In genomic region chr10:89007129-89007893, GRCh38 we compare ENCODE assay signal across 19 cellular contexts. TPM values are rescaled to one million over a fixed set of nuclear protein-coding genes. Genes with fewer than 3 reads are reported as not detected.
DNase-seq lines count a peak whose midpoint lies in the region; ATAC-seq and TF ChIP-seq lines count a peak whose summit lies in the region.
"Had no signal": no experiment of that assay in that cellular context is flagged by ENCODE, and none has a peak within 500 bp of the region (broad histone marks: within the 10 kb centered on the region; RNA-seq: fewer than 3 reads in every experiment).

No MANE protein-coding gene starts in this region.

- H3K9me3 Mint-ChIP-seq in MCF 10A (ENCODE audit: unreplicated experiment), result no peaks in the 10 kb centered on the region
- H3K9me3 Mint-ChIP-seq in naive thymus-derived CD8-positive, alpha-beta T cell, result no peaks in the 10 kb centered on the region
- H3K9me3 Mint-ChIP-seq: CD8-positive, alpha-beta T cell; HFFc6 had no signal

- H3K36me3 ChIP-seq in breast epithelium (peaks cover 6% of the 10 kb centered on the region), mucosa of descending colon (ENCODE audit: low read depth) (no peaks in the 10 kb centered on the region)
- H3K36me3 ChIP-seq: BE2C had no signal

- ATAC-seq in mucosa of descending colon (peak; percentile 95), HG03354 (IDR thresholded peaks at IDR 0.05; ENCODE audit: poor library complexity, severe bottlenecking, unreplicated experiment) (no peak)
- ATAC-seq in naive thymus-derived CD8-positive, alpha-beta T cell, result no peak
- ATAC-seq: CD8-positive, alpha-beta T cell had no signal

- intact Hi-C loops in MCF 10A (cut with micrococcal nuclease) (no loop called here), breast epithelium (cut with DNase I; ENCODE audit: low total_unique reads) (no loop called here), mucosa of descending colon (cut with DNase I, micrococcal nuclease) (loop anchor here in 1 of 2 donors (10.0 kb wide), 1 partner anchor 173 kb away; no protein-coding TSS in a partner anchor)

- CTCF ChIA-PET in MCF 10A (lab: Yijun Ruan, JAX), result interaction anchor here (0.7 to 2.7 kb wide), 4 partner anchors 9 to 210 kb away, joined by 3 to 15 read pairs (median 4); no protein-coding TSS in a partner anchor

- no peaks in the 10 kb centered on the region for H3K9me3 ChIP-seq in breast epithelium
- H3K9me3 ChIP-seq in mucosa of descending colon, result no peaks in the 10 kb centered on the region
- H3K9me3 ChIP-seq: BE2C had no signal

- H3K4me3 ChIP-seq in breast epithelium, result no peak overlapping the region
- H3K4me3 ChIP-seq in mucosa of descending colon, result no peak overlapping the region
- H3K4me3 ChIP-seq: SK-N-MC had no signal

- H3K27me3 ChIP-seq in breast epithelium, result no peaks in the 10 kb centered on the region
- H3K27me3 ChIP-seq: BE2C had no signal

- POLR2A ChIA-PET in MCF 10A (lab: Yijun Ruan, JAX), result interaction anchor here (0.9 to 6.8 kb wide), 4 partner anchors 10 to 77 kb away, joined by 3 to 41 read pairs (median 5); partner anchors contain the start of gene FAS
- POLR2A ChIA-PET in naive thymus-derived CD8-positive, alpha-beta T cell (lab: Charles Lee), result no interaction called here

- BruUV-seq in MCF 10A (replicated peaks; lab: Mats Ljungman, UMichigan), result no TSS peak

- no peak overlapping the region for H3K4me3 Mint-ChIP-seq in MCF 10A (ENCODE audit: unreplicated experiment)
- no peak overlapping the region for H3K4me3 Mint-ChIP-seq in naive thymus-derived CD8-positive, alpha-beta T cell
- H3K4me3 Mint-ChIP-seq: CD8-positive, alpha-beta T cell; HFFc6 had no signal

- no peak for TF ChIP-seq POLR2A in breast epithelium (IDR thresholded peaks at IDR 0.05)

- peak overlapping the region; percentile 32 for H3K27ac Mint-ChIP-seq in MCF 10A (ENCODE audit: low read depth, unreplicated experiment)
- no peak overlapping the region for H3K27ac Mint-ChIP-seq in naive thymus-derived CD8-positive, alpha-beta T cell
- H3K27ac Mint-ChIP-seq: CD8-positive, alpha-beta T cell; HFFc6 had no signal

- H3K27ac ChIP-seq in breast epithelium (no peak overlapping the region), VCaP (peak overlapping the region; percentile 29)
- H3K27ac ChIP-seq: SK-N-MC had no signal

- H3K27me3 Mint-ChIP-seq in MCF 10A (ENCODE audit: insufficient read depth, unreplicated experiment), result no peaks in the 10 kb centered on the region
- no peaks in the 10 kb centered on the region for H3K27me3 Mint-ChIP-seq in naive thymus-derived CD8-positive, alpha-beta T cell

- peaks cover 0 to 2% of the 10 kb centered on the region in 2 donors for H3K4me1 ChIP-seq in breast epithelium
- H3K4me1 ChIP-seq in mucosa of descending colon (ENCODE audit: low read depth), result peaks cover 17% of the 10 kb centered on the region
- H3K4me1 ChIP-seq: BE2C had no signal

- TF ChIP-seq CTCF in MCF 10A (IDR thresholded peaks at IDR 0.05; ENCODE audit: unreplicated experiment) (no peak), breast epithelium (IDR thresholded peaks at IDR 0.05) (no peak), VCaP (conservative IDR thresholded peaks at IDR 0.05) (no peak), mucosa of descending colon (IDR thresholded peaks at IDR 0.05) (no peak)

- peaks cover 96% of the 10 kb centered on the region for H3K36me3 Mint-ChIP-seq in MCF 10A (ENCODE audit: insufficient read depth, unreplicated experiment)
- H3K36me3 Mint-ChIP-seq in naive thymus-derived CD8-positive, alpha-beta T cell, result peaks cover 8 to 32% (median 24%) of the 10 kb centered on the region in 3 donors

- H3K4me1 Mint-ChIP-seq in MCF 10A (ENCODE audit: insufficient read depth, unreplicated experiment), result no peaks in the 10 kb centered on the region
- H3K4me1 Mint-ChIP-seq in naive thymus-derived CD8-positive, alpha-beta T cell, result peaks cover 2 to 8% (median 4%) of the 10 kb centered on the region in 4 donors

- DNase-seq in MCF 10A (ENCODE audit: unreplicated experiment), result no peak
- DNase-seq in breast epithelium (ENCODE audit: low spot score in 2 of 2), result no peak
- DNase-seq in mucosa of descending colon, result no peak
- no peak for DNase-seq in SK-N-DZ (ENCODE audit: low spot score)
- no peak for DNase-seq in stimulated activated CD4-positive, alpha-beta T cell treated with anti-CD3 and anti-CD28 coated beads, Interleukin-4, amount 100 ng/mL, for 1 hour
- no peak for DNase-seq in naive thymus-derived CD8-positive, alpha-beta T cell
- DNase-seq: BE2C; CD8-positive, alpha-beta T cell; HFFc6; NCI-H1105; NCI-H1694 treated with DMSO at 0.1 percent for 48 hours; NCI-H2107; NCI-H510A; NCI-H774; OCI-M1; Right ventricle myocardium superior had no signal

RNA-seq across cellular contexts. Expression of gene FAS, which starts 16.7 kb away (rescaled TPM):
- total RNA-seq in MCF 10A (2022) (55.6 and 60.2 TPM in 2 replicates), breast epithelium (10 to 100 TPM; 26.9 to 51.5 (median 47.3) TPM), mucosa of descending colon (10 to 100 TPM; 31.8 to 51.0 (median 50.8) TPM)
- polyA plus RNA-seq in SK-N-DZ (2014; cell fraction: cytosol; rRNA removed), result 0.22 and 1.0 TPM in 2 replicates
- polyA plus RNA-seq in SK-N-DZ (2014; cell fraction: nucleus; rRNA removed), result 0.96 and 2.4 TPM in 2 replicates
- 1 to 10 TPM; 4.2 to 5.6 TPM for total RNA-seq in naive thymus-derived CD8-positive, alpha-beta T cell
- polyA plus RNA-seq in naive thymus-derived CD8-positive, alpha-beta T cell, result 1 to 10 TPM; 1.2 to 9.0 (median 2.6) TPM

RNA-seq across cellular contexts. Expression of gene ACTA2, which starts 54.7 kb away (rescaled TPM):
- total RNA-seq in MCF 10A (2022) (25.4 and 25.6 TPM in 2 replicates), breast epithelium (1,000 to 10,000 TPM in 2 of 3 donors, 10 to 100 TPM in 1; 87.9 to 1,054 (median 1,036) TPM), mucosa of descending colon (100 to 1,000 TPM in 2 of 3 donors, 10 to 100 TPM in 1; 80.6 to 920 (median 253) TPM)
- polyA plus RNA-seq in SK-N-DZ (2014; cell fraction: cytosol; rRNA removed), result not detected in 2 replicates
- polyA plus RNA-seq in SK-N-DZ (2014; cell fraction: nucleus; rRNA removed), result not detected in 2 replicates
- 1 to 10 TPM; 1.4 to 1.8 TPM for total RNA-seq in naive thymus-derived CD8-positive, alpha-beta T cell
- polyA plus RNA-seq in naive thymus-derived CD8-positive, alpha-beta T cell, result 1 to 10 TPM in 1 of 3 donors, under 1 TPM in 1, not detected in 1; 0.34 to 9.7 TPM
